ENCODE assay signal across 39 cellular contexts in genomic region chr9:32289756-32290155, GRCh38.
"Had no signal": no experiment of that assay in that cellular context is flagged by ENCODE, and none has a peak within 500 bp of the region (broad histone marks: within the 10 kb centered on the region; RNA-seq: fewer than 3 reads in every experiment).

No MANE protein-coding gene starts in this region.

- H3K36me3 ChIP-seq: adrenal gland, ascending aorta, brain microvascular endothelial cell, breast epithelium, cardiac muscle cell had no signal

- H3K27ac Mint-ChIP-seq: activated naive CD4-positive, alpha-beta T cell treated with anti-CD3 and anti-CD28 coated beads for 36 hours; activated naive CD4-positive, alpha-beta T cell treated with anti-CD3 and anti-CD28 coated beads, Interleukin-2, amount 10 ng/mL, durations not matched to agents 7 days and 5 days; activated naive CD4-positive, alpha-beta T cell treated with anti-CD3 and anti-CD28 coated beads, Interleukin-2, amount 50 U/mL, for 24 hours; activated naive CD8-positive, alpha-beta T cell; activated naive CD8-positive, alpha-beta T cell treated with anti-CD3 and anti-CD28 coated beads for 36 hours; activated naive CD8-positive, alpha-beta T cell treated with anti-CD3 and anti-CD28 coated beads, Interleukin-2, amount 10 ng/mL, durations not matched to agents 7 days and 5 days; activated naive CD8-positive, alpha-beta T cell treated with anti-CD3 and anti-CD28 coated beads, Interleukin-2, amount 50 U/mL, for 24 hours; activated T-cell treated with anti-CD3 and anti-CD28 coated beads, Interleukin-2, amount 50 U/mL, for 24 hours; activated T-cell treated with anti-CD3 and anti-CD28 coated beads, Interleukin-2, amount 50 U/mL, for 72 hours; activated T-helper 1 cell treated with anti-CD3 and anti-CD28 coated beads, Interleukin-12 subunit alpha, Interleukin-12 subunit beta, Interleukin-2, Interleukin-4 antibody, amounts not matched to agents 30 ng/mL and 10 ng/mL and 1 ng/mL, durations not matched to agents 14 hours and 24 hours and 36 hours; activated T-helper 17 cell treated with anti-CD3 and anti-CD28 coated beads, Interleukin-2, amount 50 U/mL, for 72 hours; activated T-helper 2 cell treated with anti-CD3 and anti-CD28 coated beads, Interferon-gamma antibody, Interleukin-2, Interleukin-4, amounts not matched to agents 10 μg/mL and 5 μg/mL and 100 μg/mL, durations not matched to agents 14 hours and 24 hours and 36 hours; brain had no signal

- H3K27me3 Mint-ChIP-seq: activated naive CD4-positive, alpha-beta T cell treated with anti-CD3 and anti-CD28 coated beads, Interleukin-2, amount 10 ng/mL, durations not matched to agents 7 days and 5 days; central memory CD8-positive, alpha-beta T cell had no signal

- H3K27me3 ChIP-seq: adrenal gland, ascending aorta, body of pancreas, brain microvascular endothelial cell, breast epithelium, cardiac muscle cell had no signal

- H3K4me1 ChIP-seq: adrenal gland, ascending aorta, body of pancreas, breast epithelium had no signal

- H3K9me3 Mint-ChIP-seq: activated naive CD4-positive, alpha-beta T cell treated with anti-CD3 and anti-CD28 coated beads for 36 hours; activated naive CD4-positive, alpha-beta T cell treated with anti-CD3 and anti-CD28 coated beads, Interleukin-2, amount 10 ng/mL, durations not matched to agents 7 days and 5 days; activated naive CD4-positive, alpha-beta T cell treated with anti-CD3 and anti-CD28 coated beads, Interleukin-2, amount 50 U/mL, for 24 hours; activated naive CD4-positive, alpha-beta T cell treated with anti-CD3 and anti-CD28 coated beads, Interleukin-2, amount 50 U/mL, for 72 hours; activated naive CD8-positive, alpha-beta T cell treated with anti-CD3 and anti-CD28 coated beads for 36 hours; activated naive CD8-positive, alpha-beta T cell treated with anti-CD3 and anti-CD28 coated beads, Interleukin-2, amount 10 ng/mL, durations not matched to agents 7 days and 5 days; activated naive CD8-positive, alpha-beta T cell treated with anti-CD3 and anti-CD28 coated beads, Interleukin-2, amount 50 U/mL, for 24 hours; activated T-cell treated with anti-CD3 and anti-CD28 coated beads, Interleukin-2, amount 50 U/mL, for 24 hours; activated T-cell treated with anti-CD3 and anti-CD28 coated beads, Interleukin-2, amount 50 U/mL, for 4 hours; activated T-cell treated with anti-CD3 and anti-CD28 coated beads, Interleukin-2, amount 50 U/mL, for 72 hours; activated T-helper 1 cell treated with anti-CD3 and anti-CD28 coated beads, Interleukin-12 subunit alpha, Interleukin-12 subunit beta, Interleukin-2, Interleukin-4 antibody, amounts not matched to agents 30 ng/mL and 10 ng/mL and 1 ng/mL, durations not matched to agents 14 hours and 24 hours and 36 hours; activated T-helper 17 cell treated with anti-CD3 and anti-CD28 coated beads, Interleukin-2, amount 50 U/mL, for 72 hours; activated T-helper 2 cell treated with anti-CD3 and anti-CD28 coated beads, Interferon-gamma antibody, Interleukin-2, Interleukin-4, amounts not matched to agents 10 μg/mL and 5 μg/mL and 100 μg/mL, durations not matched to agents 14 hours and 24 hours and 36 hours; central memory CD8-positive, alpha-beta T cell had no signal

- H3K4me3 ChIP-seq: adrenal gland, ascending aorta, body of pancreas, breast epithelium, cardiac muscle cell had no signal

- H3K9me3 ChIP-seq: adrenal gland, ascending aorta, body of pancreas, breast epithelium had no signal

- ATAC-seq: activated naive CD4-positive, alpha-beta T cell treated with anti-CD3 and anti-CD28 coated beads, Interleukin-2, amount 50 U/mL, for 72 hours; activated naive CD8-positive, alpha-beta T cell treated with anti-CD3 and anti-CD28 coated beads, Interleukin-2, amount 50 U/mL, for 24 hours; activated T-cell treated with anti-CD3 and anti-CD28 coated beads, Interleukin-2, amount 50 U/mL, for 4 hours; activated T-cell treated with anti-CD3 and anti-CD28 coated beads, Interleukin-2, amount 50 U/mL, for 72 hours; activated T-helper 17 cell treated with anti-CD3 and anti-CD28 coated beads, Interleukin-2, amount 50 U/mL, for 72 hours; body of pancreas had no signal

- DNase-seq: activated effector memory CD4-positive, alpha-beta T cell treated with anti-CD3 and anti-CD28 coated beads, Interleukin-2, amount 50 U/mL, for 16 hours; activated effector memory CD4-positive, alpha-beta T cell treated with Interleukin-2 at 50 U/mL for 16 hours; activated gamma-delta T cell; activated gamma-delta T cell treated with Interleukin-2 at 50 U/mL for 16 hours; activated naive CD4-positive, alpha-beta T cell; activated naive CD4-positive, alpha-beta T cell treated with anti-CD3 and anti-CD28 coated beads for 36 hours; activated naive CD4-positive, alpha-beta T cell treated with anti-CD3 and anti-CD28 coated beads, Interleukin-2, amount 10 ng/mL, durations not matched to agents 7 days and 5 days; activated naive CD4-positive, alpha-beta T cell treated with anti-CD3 and anti-CD28 coated beads, Interleukin-2, amount 50 U/mL, for 16 hours; activated naive CD4-positive, alpha-beta T cell treated with Interleukin-2 at 50 U/mL for 16 hours; activated naive CD8-positive, alpha-beta T cell treated with anti-CD3 and anti-CD28 coated beads for 36 hours; activated naive CD8-positive, alpha-beta T cell treated with anti-CD3 and anti-CD28 coated beads, Interleukin-2, amount 10 ng/mL, durations not matched to agents 7 days and 5 days; activated naive CD8-positive, alpha-beta T cell treated with anti-CD3 and anti-CD28 coated beads, Interleukin-2, amount 50 U/mL, for 24 hours; activated T-cell treated with anti-CD3 and anti-CD28 coated beads, Interleukin-2, amount 50 U/mL, for 24 hours; activated T-cell treated with anti-CD3 and anti-CD28 coated beads, Interleukin-2, amount 50 U/mL, for 4 hours; activated T-cell treated with anti-CD3 and anti-CD28 coated beads, Interleukin-2, amount 50 U/mL, for 48 hours; activated T-cell treated with anti-CD3 and anti-CD28 coated beads, Interleukin-2, amount 50 U/mL, for 72 hours; adrenal gland; amniotic stem cell; amygdala; anterior cingulate cortex; aorta; body of pancreas; brain microvascular endothelial cell; caudate nucleus; central memory CD4-positive, alpha-beta T cell; cerebellar nuclear complex had no signal

- H3K4me1 Mint-ChIP-seq: activated naive CD4-positive, alpha-beta T cell treated with anti-CD3 and anti-CD28 coated beads, Interleukin-2, amount 10 ng/mL, durations not matched to agents 7 days and 5 days; activated naive CD4-positive, alpha-beta T cell treated with anti-CD3 and anti-CD28 coated beads, Interleukin-2, amount 50 U/mL, for 24 hours; activated naive CD8-positive, alpha-beta T cell treated with anti-CD3 and anti-CD28 coated beads for 36 hours; activated naive CD8-positive, alpha-beta T cell treated with anti-CD3 and anti-CD28 coated beads, Interleukin-2, amount 10 ng/mL, durations not matched to agents 7 days and 5 days; activated naive CD8-positive, alpha-beta T cell treated with anti-CD3 and anti-CD28 coated beads, Interleukin-2, amount 50 U/mL, for 24 hours; activated T-helper 17 cell treated with anti-CD3 and anti-CD28 coated beads, Interleukin-2, amount 50 U/mL, for 72 hours; brain; central memory CD8-positive, alpha-beta T cell had no signal

- H3K27ac ChIP-seq: adrenal gland, ascending aorta, body of pancreas, brain microvascular endothelial cell, breast epithelium, cardiac muscle cell had no signal

- H3K36me3 Mint-ChIP-seq: activated naive CD4-positive, alpha-beta T cell treated with anti-CD3 and anti-CD28 coated beads, Interleukin-2, amount 10 ng/mL, durations not matched to agents 7 days and 5 days; activated naive CD4-positive, alpha-beta T cell treated with anti-CD3 and anti-CD28 coated beads, Interleukin-2, amount 50 U/mL, for 24 hours; activated naive CD4-positive, alpha-beta T cell treated with anti-CD3 and anti-CD28 coated beads, Interleukin-2, amount 50 U/mL, for 72 hours; activated naive CD8-positive, alpha-beta T cell; activated naive CD8-positive, alpha-beta T cell treated with anti-CD3 and anti-CD28 coated beads for 36 hours; activated naive CD8-positive, alpha-beta T cell treated with anti-CD3 and anti-CD28 coated beads, Interleukin-2, amount 10 ng/mL, durations not matched to agents 7 days and 5 days; brain had no signal

- H3K4me3 Mint-ChIP-seq: activated naive CD4-positive, alpha-beta T cell treated with anti-CD3 and anti-CD28 coated beads for 36 hours; activated naive CD4-positive, alpha-beta T cell treated with anti-CD3 and anti-CD28 coated beads, Interleukin-2, amount 10 ng/mL, durations not matched to agents 7 days and 5 days; activated naive CD4-positive, alpha-beta T cell treated with anti-CD3 and anti-CD28 coated beads, Interleukin-2, amount 50 U/mL, for 24 hours; activated naive CD8-positive, alpha-beta T cell; activated naive CD8-positive, alpha-beta T cell treated with anti-CD3 and anti-CD28 coated beads for 36 hours; activated naive CD8-positive, alpha-beta T cell treated with anti-CD3 and anti-CD28 coated beads, Interleukin-2, amount 10 ng/mL, durations not matched to agents 7 days and 5 days; activated naive CD8-positive, alpha-beta T cell treated with anti-CD3 and anti-CD28 coated beads, Interleukin-2, amount 50 U/mL, for 24 hours; activated T-cell treated with anti-CD3 and anti-CD28 coated beads, Interleukin-2, amount 50 U/mL, for 24 hours; activated T-cell treated with anti-CD3 and anti-CD28 coated beads, Interleukin-2, amount 50 U/mL, for 4 hours; activated T-cell treated with anti-CD3 and anti-CD28 coated beads, Interleukin-2, amount 50 U/mL, for 72 hours; activated T-helper 1 cell treated with anti-CD3 and anti-CD28 coated beads, Interleukin-12 subunit alpha, Interleukin-12 subunit beta, Interleukin-2, Interleukin-4 antibody, amounts not matched to agents 30 ng/mL and 10 ng/mL and 1 ng/mL, durations not matched to agents 14 hours and 24 hours and 36 hours; activated T-helper 17 cell treated with anti-CD3 and anti-CD28 coated beads, Interleukin-2, amount 50 U/mL, for 72 hours; brain; central memory CD8-positive, alpha-beta T cell had no signal

- FAIRE-seq: astrocyte, bronchial epithelial cell had no signal
